ENCODE assay signal across 25 cellular contexts in genomic region chr17:73174126-73174525, GRCh38. TPM values are rescaled to one million over a fixed set of nuclear protein-coding genes. Genes with fewer than 3 reads are reported as not detected.
"Had no signal": no experiment of that assay in that cellular context is flagged by ENCODE, and none has a peak within 500 bp of the region (broad histone marks: within the 10 kb centered on the region; RNA-seq: fewer than 3 reads in every experiment).

No MANE protein-coding gene starts in this region.

- H3K27me3 ChIP-seq: pancreas, tibial nerve, upper lobe of left lung, vagina had no signal

- H3K9me3 ChIP-seq: left ventricle myocardium inferior, pancreas, prostate gland, spleen, tibial nerve, upper lobe of left lung, vagina had no signal

- DNase-seq: hippocampal formation; kidney; left colon; left ventricle myocardium inferior; mesendoderm; naive B cell; natural killer cell; nephron progenitor cell; pancreas; posterior cingulate gyrus; retina; right cardiac atrium; spleen; stimulated activated CD4-positive, alpha-beta T cell treated with anti-CD3 and anti-CD28 coated beads, Interleukin-4, amount 100 ng/mL, for 24 hours; stimulated activated naive CD4-positive, alpha-beta T cell treated with Interleukin-2 at 50 U/mL for 16 hours; stimulated activated naive CD8-positive, alpha-beta T cell treated with anti-CD3 and anti-CD28 coated beads, Interleukin-15, amount 100 ng/mL, for 72 hours; substantia nigra; upper lobe of left lung had no signal

- H3K36me3 ChIP-seq: left ventricle myocardium inferior, pancreas, prostate gland, tibial nerve, upper lobe of left lung, vagina had no signal

- H3K27ac ChIP-seq: left ventricle myocardium inferior, pancreas, prostate gland, skin epidermis, spleen, tibial nerve, upper lobe of left lung, vagina had no signal

- FAIRE-seq: kidney, pancreas had no signal

- H3K4me1 ChIP-seq: left ventricle myocardium inferior, pancreas, prostate gland, spleen, upper lobe of left lung, vagina had no signal

- ATAC-seq: left colon; natural killer cell; pancreas; right cardiac atrium; sciatic nerve; stimulated activated effector memory CD8-positive, alpha-beta T cell treated with anti-CD3 and anti-CD28 coated beads, Interleukin-12 subunit alpha, Interleukin-12 subunit beta, amount 100 ng/mL, for 72 hours; stimulated activated naive CD8-positive, alpha-beta T cell treated with anti-CD3 and anti-CD28 coated beads, Interleukin-15, amount 100 ng/mL, for 72 hours had no signal

- H3K4me3 ChIP-seq: left ventricle myocardium inferior, lung, pancreas, prostate gland, skin epidermis, spleen, tibial nerve, upper lobe of left lung, vagina had no signal

RNA-seq across cellular contexts. Expression of gene SSTR2, which starts 9.3 kb away (rescaled TPM):
- total RNA-seq: natural killer cell had no signal
